In genomic region chr1:69573911-69574310, GRCh38 we compare ENCODE assay signal across 28 cellular contexts.
"Had no signal": no experiment of that assay in that cellular context is flagged by ENCODE, and none has a peak within 500 bp of the region (broad histone marks: within the 10 kb centered on the region; RNA-seq: fewer than 3 reads in every experiment).

No MANE protein-coding gene starts in this region.

- ATAC-seq: naive thymus-derived CD8-positive, alpha-beta T cell; natural killer cell treated with Interleukin-12 subunit alpha and Interleukin-12 subunit beta and Interleukin-15 and Interleukin-18, amount 100 ng/mL, for 72 hours; psoas muscle; right cardiac atrium; right lobe of liver; stimulated activated effector memory CD8-positive, alpha-beta T cell treated with anti-CD3 and anti-CD28 coated beads, Interleukin-12 subunit alpha, Interleukin-12 subunit beta, amount 100 ng/mL, for 72 hours; stimulated activated naive B cell treated with anti-CD40 and anti-IgM and Interleukin-4, amounts not matched to agents 10 μg/mL and 1 μg/mL and 100 μg/mL, for 72 hours had no signal

- H3K36me3 ChIP-seq: neural progenitor cell, ovary, right lobe of liver, sigmoid colon, stomach, suprapubic skin, tibial nerve, upper lobe of left lung, vagina had no signal

- H3K27me3 ChIP-seq: ovary, right lobe of liver, testis, vagina had no signal

- H3K9me3 ChIP-seq: ovary, psoas muscle, right lobe of liver, sigmoid colon, stomach, suprapubic skin, testis, upper lobe of left lung, vagina had no signal

- H3K4me1 ChIP-seq: parathyroid adenoma, psoas muscle, right lobe of liver, testis had no signal

- H3K4me3 ChIP-seq: neural progenitor cell, ovary, psoas muscle, right lobe of liver, sigmoid colon, stomach, suprapubic skin, testis, tibial nerve, upper lobe of left lung, vagina had no signal

- H3K27ac ChIP-seq: neural progenitor cell, ovary, parathyroid adenoma, psoas muscle, right lobe of liver, sigmoid colon, stomach, suprapubic skin, testis, upper lobe of left lung, vagina had no signal

- DNase-seq: naive B cell; naive thymus-derived CD8-positive, alpha-beta T cell; nephron progenitor cell; occipital lobe; ovary; posterior cingulate gyrus; psoas muscle; right cardiac atrium; right lobe of liver; sigmoid colon; small intestine; stimulated activated CD4-positive, alpha-beta T cell treated with anti-CD3 and anti-CD28 coated beads, Interleukin-15, amount 100 ng/mL, for 24 hours; stimulated activated CD4-positive, alpha-beta T cell treated with anti-CD3 and anti-CD28 coated beads, Interleukin-2, amount 100 ng/mL, for 24 hours; stimulated activated CD4-positive, alpha-beta T cell treated with anti-CD3 and anti-CD28 coated beads, Interleukin-2, amount 100 ng/mL, for 48 hours; stimulated activated CD4-positive, alpha-beta T cell treated with anti-CD3 and anti-CD28 coated beads, Interleukin-4, amount 100 ng/mL, for 24 hours; stimulated activated naive B cell treated with anti-CD40 and anti-IgM and Interleukin-4, amounts not matched to agents 10 μg/mL and 1 μg/mL and 100 μg/mL, for 72 hours; stimulated activated naive CD4-positive, alpha-beta T cell treated with Interleukin-2 at 50 U/mL for 16 hours; stomach; testis; trophoblast cell; upper lobe of left lung had no signal
